16 cellular contexts compared by ENCODE assay signal in the genomic region with DNA sequence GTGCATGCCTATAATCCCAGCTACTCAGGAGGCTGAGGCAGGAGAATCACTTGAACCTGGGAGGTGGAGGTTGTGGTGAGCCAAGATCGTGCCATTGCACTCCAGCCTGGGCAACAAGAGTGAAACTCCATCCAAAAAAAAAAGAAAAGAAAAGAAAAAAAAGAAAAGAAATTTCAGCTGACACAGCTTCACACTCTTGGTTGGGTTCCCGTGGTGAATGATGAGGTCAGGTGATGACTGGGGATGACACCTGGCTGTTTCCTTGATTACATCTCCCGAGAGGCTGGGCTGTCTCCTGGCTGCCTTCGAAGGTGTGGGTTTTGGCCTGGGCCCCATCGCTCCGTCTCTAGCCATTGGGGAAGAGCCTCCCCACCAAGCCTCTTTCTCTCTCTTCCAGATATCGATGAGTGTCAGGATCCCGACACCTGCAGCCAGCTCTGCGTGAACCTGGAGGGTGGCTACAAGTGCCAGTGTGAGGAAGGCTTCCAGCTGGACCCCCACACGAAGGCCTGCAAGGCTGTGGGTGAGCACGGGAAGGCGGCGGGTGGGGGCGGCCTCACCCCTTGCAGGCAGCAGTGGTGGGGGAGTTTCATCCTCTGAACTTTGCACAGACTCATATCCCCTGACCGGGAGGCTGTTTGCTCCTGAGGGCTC.
"Had no signal": no experiment of that assay in that cellular context is flagged by ENCODE, and none has a peak within 500 bp of the region (broad histone marks: within the 10 kb centered on the region; RNA-seq: fewer than 3 reads in every experiment).

No MANE protein-coding gene starts in this region.

- H3K4me1 ChIP-seq: esophagus muscularis mucosa, tibial artery had no signal

- H2AFZ ChIP-seq: hepatocyte had no signal

- H3K9me3 ChIP-seq: esophagus muscularis mucosa, neutrophil, tibial artery had no signal

- H3K4me3 ChIP-seq: coronary artery, esophagus muscularis mucosa, hepatocyte, tibial artery had no signal

- H3K27me3 ChIP-seq: brain microvascular endothelial cell, esophagus muscularis mucosa, hepatocyte, neutrophil, tibial artery had no signal

- H3K4me2 ChIP-seq: hepatocyte had no signal

- H3K27me3 Mint-ChIP-seq: activated naive CD8-positive, alpha-beta T cell treated with anti-CD3 and anti-CD28 coated beads for 36 hours; central memory CD8-positive, alpha-beta T cell; naive thymus-derived CD8-positive, alpha-beta T cell; stimulated activated memory B cell treated with anti-CD40 and anti-IgM and Interleukin-4, amounts not matched to agents 10 μg/mL and 1 μg/mL and 100 μg/mL, for 72 hours; T-cell had no signal

- H3K9me3 Mint-ChIP-seq: activated naive CD8-positive, alpha-beta T cell treated with anti-CD3 and anti-CD28 coated beads for 36 hours; central memory CD8-positive, alpha-beta T cell; naive thymus-derived CD8-positive, alpha-beta T cell; stimulated activated memory B cell treated with anti-CD40 and anti-IgM and Interleukin-4, amounts not matched to agents 10 μg/mL and 1 μg/mL and 100 μg/mL, for 72 hours; T-cell had no signal

- H3K4me1 Mint-ChIP-seq: activated naive CD8-positive, alpha-beta T cell treated with anti-CD3 and anti-CD28 coated beads for 36 hours; central memory CD8-positive, alpha-beta T cell; naive thymus-derived CD8-positive, alpha-beta T cell; stimulated activated memory B cell treated with anti-CD40 and anti-IgM and Interleukin-4, amounts not matched to agents 10 μg/mL and 1 μg/mL and 100 μg/mL, for 72 hours; T-cell had no signal

- DNase-seq: activated CD4-positive, alpha-beta T cell treated with anti-CD3 and anti-CD28 coated beads, Interleukin-2, amount 50 U/mL, for 4 hours; activated CD4-positive, CD25-positive, alpha-beta regulatory T cell treated with anti-CD3 and anti-CD28 coated beads, Interleukin-2, amount 50 U/mL, for 72 hours; activated gamma-delta T cell treated with Interleukin-2 at 50 U/mL for 16 hours; activated naive CD8-positive, alpha-beta T cell treated with anti-CD3 and anti-CD28 coated beads for 36 hours; brain microvascular endothelial cell; naive thymus-derived CD8-positive, alpha-beta T cell; stimulated activated CD4-positive, alpha-beta T cell treated with anti-CD3 and anti-CD28 coated beads, Interleukin-2, amount 100 ng/mL, for 48 hours; T-cell; tibial artery had no signal

- H3K27ac Mint-ChIP-seq: activated naive CD8-positive, alpha-beta T cell treated with anti-CD3 and anti-CD28 coated beads for 36 hours; naive thymus-derived CD8-positive, alpha-beta T cell; stimulated activated memory B cell treated with anti-CD40 and anti-IgM and Interleukin-4, amounts not matched to agents 10 μg/mL and 1 μg/mL and 100 μg/mL, for 72 hours; T-cell had no signal

- H3K36me3 ChIP-seq: neutrophil had no signal

- H3K4me3 Mint-ChIP-seq: activated naive CD8-positive, alpha-beta T cell treated with anti-CD3 and anti-CD28 coated beads for 36 hours; central memory CD8-positive, alpha-beta T cell; naive thymus-derived CD8-positive, alpha-beta T cell; stimulated activated memory B cell treated with anti-CD40 and anti-IgM and Interleukin-4, amounts not matched to agents 10 μg/mL and 1 μg/mL and 100 μg/mL, for 72 hours; T-cell had no signal

- ATAC-seq: left lobe of liver; naive thymus-derived CD8-positive, alpha-beta T cell; stimulated activated memory B cell treated with anti-CD40 and anti-IgM and Interleukin-4, amounts not matched to agents 10 μg/mL and 1 μg/mL and 100 μg/mL, for 72 hours had no signal

- H3K27ac ChIP-seq: brain microvascular endothelial cell, coronary artery, esophagus muscularis mucosa, hepatocyte, neutrophil, tibial artery had no signal
